Comparison of ENCODE assay signal across 21 cellular contexts in the genomic region with DNA sequence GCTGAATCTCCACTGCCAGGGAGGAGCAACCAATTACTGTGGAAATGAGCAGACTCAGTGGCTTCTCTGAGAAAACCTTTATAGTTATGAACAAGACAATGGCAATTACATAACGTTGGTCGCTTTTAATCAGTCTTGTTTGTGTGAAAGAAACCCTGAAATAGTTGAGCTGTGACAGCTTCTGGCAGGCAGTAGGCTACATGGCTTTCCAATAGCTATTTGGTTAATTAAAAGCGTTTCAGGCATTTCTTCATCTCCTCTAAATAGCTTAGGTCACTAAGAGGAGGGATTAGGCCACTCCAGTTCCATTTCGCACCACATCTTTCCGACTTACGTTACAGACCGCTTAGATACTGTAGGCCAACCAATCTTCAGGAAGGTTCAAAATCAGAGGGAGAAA.
"Had no signal": no experiment of that assay in that cellular context is flagged by ENCODE, and none has a peak within 500 bp of the region (broad histone marks: within the 10 kb centered on the region; RNA-seq: fewer than 3 reads in every experiment).

No MANE protein-coding gene starts in this region.

- H3K9me3 ChIP-seq: left lung, spleen, thoracic aorta, upper lobe of left lung had no signal

- H3K36me3 ChIP-seq: cardiac muscle cell, left lung, spleen, thoracic aorta, upper lobe of left lung had no signal

- H3K27ac ChIP-seq: cardiac muscle cell, epithelial cell of prostate, left lung, spleen, thoracic aorta, upper lobe of left lung had no signal

- DNase-seq: activated CD4-positive, alpha-beta memory T cell treated with anti-CD3 and anti-CD28 coated beads for 36 hours; activated CD4-positive, alpha-beta T cell treated with anti-CD3 and anti-CD28 coated beads for 48 hours; activated CD4-positive, CD25-positive, alpha-beta regulatory T cell; activated effector memory CD4-positive, alpha-beta T cell treated with Interleukin-2 at 50 U/mL for 16 hours; activated naive CD4-positive, alpha-beta T cell treated with anti-CD3 and anti-CD28 coated beads for 36 hours; activated T-cell treated with anti-CD3 and anti-CD28 coated beads, Interleukin-2, amount 50 U/mL, for 72 hours; foreskin melanocyte; glutamatergic neuron; left lung; naive B cell; occipital lobe; posterior cingulate gyrus; spleen; stimulated activated CD4-positive, alpha-beta T cell treated with anti-CD3 and anti-CD28 coated beads, Interleukin-4, amount 100 ng/mL, for 1 hour; stimulated activated naive CD4-positive, alpha-beta T cell; T-helper 1 cell; upper lobe of left lung had no signal

- H3K27me3 ChIP-seq: cardiac muscle cell, left lung, spleen, upper lobe of left lung had no signal

- H3K4me1 ChIP-seq: left lung, spleen, upper lobe of left lung had no signal

- H3K4me3 ChIP-seq: cardiac muscle cell, left lung, lung, spleen, thoracic aorta, upper lobe of left lung had no signal
